In the genomic region with DNA sequence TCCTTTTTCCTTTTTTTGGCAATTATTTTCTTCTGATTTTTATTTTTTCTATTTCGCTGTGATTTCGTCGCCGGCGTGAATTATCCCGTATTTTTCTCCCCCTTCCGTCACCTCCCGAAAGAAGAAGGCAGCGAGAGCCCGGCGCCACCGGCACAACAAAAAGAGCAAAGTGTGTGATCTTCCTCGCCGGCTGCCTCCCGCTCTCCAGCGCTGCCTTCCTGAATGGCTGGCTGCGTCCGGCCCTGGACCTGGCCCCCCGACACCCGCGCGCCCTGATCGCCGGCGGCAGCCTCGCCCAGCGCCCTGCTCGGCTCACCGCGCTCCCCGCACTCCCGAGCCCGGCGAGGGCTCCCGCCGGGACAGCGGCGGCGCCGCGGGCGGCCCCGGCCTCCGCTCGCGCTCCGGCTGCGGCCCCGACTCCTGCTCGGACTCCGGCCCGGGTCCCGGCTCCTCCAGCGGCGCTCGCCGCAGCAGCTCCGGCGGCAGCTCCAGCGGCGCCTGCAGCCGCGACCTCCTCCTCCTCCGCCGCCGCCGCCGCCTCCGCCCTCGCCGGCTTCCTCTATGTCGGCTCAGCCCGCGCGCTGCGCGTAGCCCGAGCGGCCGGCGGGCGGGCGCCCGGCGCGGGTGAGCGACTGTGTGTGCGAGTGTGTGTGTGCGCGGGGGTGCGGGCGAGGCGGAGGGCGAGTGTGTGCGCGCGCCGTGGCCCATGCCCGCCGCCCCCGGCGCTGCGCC, we compare ENCODE assay signal across 8 cellular contexts. TPM values are rescaled to one million over a fixed set of nuclear protein-coding genes. Genes with fewer than 3 reads are reported as not detected.
DNase-seq lines count a peak whose midpoint lies in the region; ATAC-seq, FAIRE-seq and TF ChIP-seq lines count a peak whose summit lies in the region.

No MANE protein-coding gene starts in this region.

- in situ Hi-C loops in Caki2 (cut with HindIII; ENCODE audit: low pct_unique_long_range_greater_than_20kb, low sequenced_read_pairs): no loop called here

- H3K9me3 ChIP-seq in parathyroid adenoma (ENCODE audit: control insufficient read depth, low read length): no peaks in the 10 kb centered on the region

- H3K27me3 ChIP-seq in parathyroid adenoma (ENCODE audit: control insufficient read depth, insufficient read depth, low read length): peaks cover 46% of the 10 kb centered on the region

- H3K27ac ChIP-seq in parathyroid adenoma: no peak overlapping the region

- no peak for FAIRE-seq in urothelium cell line (lab: Jason Lieb, UNC)

- TF ChIP-seq CTCF in parathyroid adenoma (IDR thresholded peaks at IDR 0.05): no peak

- no peaks in the 10 kb centered on the region for H3K4me1 ChIP-seq in parathyroid adenoma

- no peaks in the 10 kb centered on the region for H3K79me2 ChIP-seq in parathyroid adenoma

- no peak overlapping the region for H2AFZ ChIP-seq in parathyroid adenoma

- H3K4me3 ChIP-seq in parathyroid adenoma (ENCODE audit: low read depth, low read length): peak overlapping the region; percentile 27

- no peaks in the 10 kb centered on the region for H3K36me3 ChIP-seq in parathyroid adenoma (ENCODE audit: control insufficient read depth, insufficient read depth, low read length)

- peak overlapping the region; percentile 38 for H3K4me2 ChIP-seq in parathyroid adenoma (ENCODE audit: low read length)

- H3K9ac ChIP-seq in parathyroid adenoma: no peak overlapping the region

- DNase-seq in Caki2 (ENCODE audit: low read depth) (peak; percentile 55), LHCN-M2 (ENCODE audit: low read depth) (peak; percentile 68), glomerular visceral epithelial cell (ENCODE audit: extremely low spot score) (peak; percentile 77), urothelium cell line (ENCODE audit: low spot score) (no peak)
- peak; percentile 45 for DNase-seq in activated T-cell treated with anti-CD3 and anti-CD28 coated beads, Interleukin-2, amount 50 U/mL, for 1 hour

- ATAC-seq in GM19395 (IDR thresholded peaks at IDR 0.05; ENCODE audit: unreplicated experiment): peak; percentile 19
- no peak for ATAC-seq in GM21390 (IDR thresholded peaks at IDR 0.05; ENCODE audit: unreplicated experiment)

RNA-seq across cellular contexts. Expression of a gene that starts 0.9 kb away (rescaled TPM):
- 0.37 TPM in 1 of 2 replicates, not detected in the other for total RNA-seq in Caki2 (2014; rRNA removed; shearing (Covaris generic); ENCODE audit: low replicate concordance)
- 16.8 and 17.1 TPM in 2 replicates for total RNA-seq in LHCN-M2 (2014; rRNA removed)
- polyA plus RNA-seq in LHCN-M2 (2012): 14.0 TPM

RNA-seq across cellular contexts. Expression of a gene that starts 2.9 kb away (rescaled TPM):
- total RNA-seq in Caki2 (2014; rRNA removed; shearing (Covaris generic); ENCODE audit: low replicate concordance): 0.67 TPM in 1 of 2 replicates, not detected in the other
- total RNA-seq in LHCN-M2 (2014; rRNA removed): 10.4 and 10.8 TPM in 2 replicates
- polyA plus RNA-seq in LHCN-M2 (2012): 33.4 TPM

Comparison
In these comparisons a context has a peak if more than half of its experiments do, and no peak if none do; other contexts are left out.
1. RNA of a gene that starts 0.9 kb away (total RNA-seq): 16.8 to 17.1 TPM in LHCN-M2; 0.37 TPM in Caki2; every median in the first group is over 10 times any median in the second.